12 cellular contexts compared by ENCODE assay signal in the genomic region with DNA sequence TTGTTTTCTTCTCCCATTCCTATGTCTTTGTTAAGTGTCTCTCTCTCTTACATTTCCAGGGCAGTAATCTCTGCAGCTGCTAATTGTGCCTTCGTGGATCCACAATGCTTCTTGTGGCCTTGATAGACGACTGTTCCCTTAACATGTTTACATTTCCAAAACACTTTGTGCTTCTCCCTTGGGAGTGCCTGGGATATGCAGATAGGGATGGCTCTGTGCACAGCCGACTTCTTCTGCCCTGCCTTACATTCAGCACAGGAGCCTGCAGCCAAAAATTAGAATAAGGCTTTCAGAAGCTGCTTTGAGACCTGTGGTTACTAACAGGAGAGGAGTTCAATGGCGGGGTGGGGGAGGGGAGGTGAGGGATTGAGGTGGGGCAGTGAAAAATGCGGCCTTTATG.
"Had no signal": no experiment of that assay in that cellular context is flagged by ENCODE, and none has a peak within 500 bp of the region (broad histone marks: within the 10 kb centered on the region; RNA-seq: fewer than 3 reads in every experiment).

No MANE protein-coding gene starts in this region.

- H3K4me3 ChIP-seq: body of pancreas, gastroesophageal sphincter, pancreas, skin epidermis had no signal

- H3K27ac ChIP-seq: body of pancreas, gastroesophageal sphincter, pancreas, skin epidermis had no signal

- H3K36me3 ChIP-seq: gastroesophageal sphincter, pancreas had no signal

- H3K4me1 ChIP-seq: body of pancreas, pancreas had no signal

- DNase-seq: activated effector memory CD4-positive, alpha-beta T cell treated with Interleukin-2 at 50 U/mL for 16 hours; activated T-cell treated with anti-CD3 and anti-CD28 coated beads, Interleukin-2, amount 50 U/mL, for 1 hour; amniotic stem cell; body of pancreas; effector memory CD4-positive, alpha-beta T cell; pancreas; stimulated activated naive CD4-positive, alpha-beta T cell; T-helper 17 cell; trophoblast cell had no signal

- H3K9me3 ChIP-seq: body of pancreas, gastroesophageal sphincter, pancreas had no signal

- H3K27me3 ChIP-seq: body of pancreas, gastroesophageal sphincter, pancreas had no signal

- ATAC-seq: activated naive CD4-positive, alpha-beta T cell treated with anti-CD3 and anti-CD28 coated beads, Interleukin-2, amount 50 U/mL, for 72 hours; body of pancreas; gastroesophageal sphincter; pancreas; T-helper 17 cell had no signal
